In the genomic region with DNA sequence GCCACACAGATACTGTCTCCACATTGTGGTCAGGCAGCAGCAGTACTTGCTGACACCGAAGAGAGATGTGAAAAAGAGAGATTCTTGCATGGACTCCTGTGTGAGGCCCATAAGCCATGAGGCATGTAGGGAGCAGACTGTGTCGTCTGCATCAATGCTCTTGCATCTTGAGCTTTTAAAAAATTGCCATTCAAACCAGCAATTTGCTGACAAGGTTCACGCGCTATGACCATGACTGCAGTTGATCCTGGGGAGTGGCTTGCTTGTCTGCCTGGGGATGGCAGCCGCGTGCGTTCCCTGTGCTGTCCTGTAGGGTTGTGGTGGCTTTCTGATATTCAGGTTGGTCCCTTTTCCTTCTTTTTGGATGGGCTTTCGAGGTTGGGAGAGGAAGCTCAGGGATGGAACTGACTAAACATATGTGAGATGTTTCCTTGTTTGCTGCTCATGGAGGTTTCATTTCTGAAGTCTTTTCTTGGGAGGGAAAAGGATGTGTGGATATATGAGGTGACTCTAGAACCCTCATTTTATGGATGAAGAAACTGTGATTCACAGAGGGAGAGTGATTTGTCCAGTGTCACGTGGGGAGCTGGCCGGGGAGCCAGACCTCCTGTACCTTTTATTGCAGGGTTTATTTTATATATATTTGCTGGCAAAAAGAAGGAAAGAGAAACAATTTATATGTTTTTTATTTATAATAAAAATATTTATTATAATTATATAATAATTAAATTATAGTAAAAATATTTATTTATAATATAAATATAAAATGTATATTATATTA, we compare ENCODE assay signal across 12 cellular contexts. TPM values are rescaled to one million over a fixed set of nuclear protein-coding genes. Genes with fewer than 3 reads are reported as not detected.
DNase-seq lines count a peak whose midpoint lies in the region; ATAC-seq and TF ChIP-seq lines count a peak whose summit lies in the region.
"Had no signal": no experiment of that assay in that cellular context is flagged by ENCODE, and none has a peak within 500 bp of the region (broad histone marks: within the 10 kb centered on the region; RNA-seq: fewer than 3 reads in every experiment).

No MANE protein-coding gene starts in this region.

- no TSS peak for BruUV-seq in A673 (replicated peaks; lab: Mats Ljungman, UMichigan)

- H3K9me3 ChIP-seq in A673 (ENCODE audit: low read depth, low read length, poor library complexity, severe bottlenecking): no peaks in the 10 kb centered on the region
- H3K9me3 ChIP-seq in naive thymus-derived CD4-positive, alpha-beta T cell (ENCODE audit: control insufficient read depth in 2 of 3, low read length in 3 of 3): no peaks in the 10 kb centered on the region

- POLR2A ChIA-PET in A673 (lab: Charles Lee; ENCODE audit: low non-redundant PET): no interaction called here
- POLR2A ChIA-PET in activated CD4-positive, alpha-beta memory T cell treated with anti-CD3 and anti-CD28 coated beads for 36 hours (lab: Charles Lee): no interaction called here
- POLR2A ChIA-PET in naive thymus-derived CD4-positive, alpha-beta T cell (lab: Charles Lee): interaction anchor here (0.6 kb wide), 1 partner anchor 89 kb away, joined by 3 read pairs; no protein-coding TSS in a partner anchor

- no peak overlapping the region for H3K27ac Mint-ChIP-seq in activated CD4-positive, alpha-beta memory T cell treated with anti-CD3 and anti-CD28 coated beads for 36 hours
- H3K27ac Mint-ChIP-seq in immature natural killer cell: peak overlapping the region in 5 of 6 donors; percentile 0 to 31 (median 14)
- H3K27ac Mint-ChIP-seq in naive thymus-derived CD4-positive, alpha-beta T cell: peak overlapping the region in 1 of 9 donors; percentile 42

- no peaks in the 10 kb centered on the region for H3K9me3 Mint-ChIP-seq in activated CD4-positive, alpha-beta memory T cell treated with anti-CD3 and anti-CD28 coated beads for 36 hours
- H3K9me3 Mint-ChIP-seq in immature natural killer cell: no peaks in the 10 kb centered on the region
- peaks cover 0 to 4% (median 0%) of the 10 kb centered on the region in 11 donors for H3K9me3 Mint-ChIP-seq in naive thymus-derived CD4-positive, alpha-beta T cell

- TF ChIP-seq CTCF in A673 (conservative IDR thresholded peaks at IDR 0.05; ENCODE audit: low read depth, low read length) (no peak; the same call in 1 of the 2 replicates), GM12873 (IDR thresholded peaks at IDR 0.05; ENCODE audit: insufficient read depth, low read depth, low read length, missing control alignments) (peak; percentile 2)

- ATAC-seq in naive thymus-derived CD4-positive, alpha-beta T cell: no peak

- H3K27me3 Mint-ChIP-seq in activated CD4-positive, alpha-beta memory T cell treated with anti-CD3 and anti-CD28 coated beads for 36 hours: no peaks in the 10 kb centered on the region
- H3K27me3 Mint-ChIP-seq in immature natural killer cell (ENCODE audit: low read depth in 3 of 3): no peaks in the 10 kb centered on the region
- H3K27me3 Mint-ChIP-seq in naive thymus-derived CD4-positive, alpha-beta T cell: no peaks in the 10 kb centered on the region

- H3K36me3 Mint-ChIP-seq in activated CD4-positive, alpha-beta memory T cell treated with anti-CD3 and anti-CD28 coated beads for 36 hours: peaks cover 3% of the 10 kb centered on the region
- peaks cover under 1 to 16% (median 3%) of the 10 kb centered on the region in 3 donors for H3K36me3 Mint-ChIP-seq in immature natural killer cell
- H3K36me3 Mint-ChIP-seq in naive thymus-derived CD4-positive, alpha-beta T cell: peaks cover 8 to 26% (median 15%) of the 10 kb centered on the region in 5 donors

- DNase-seq in A673 (ENCODE audit: low spot score) (peak; percentile 28), immature natural killer cell (no peak), NCI-H146 treated with DMSO at 0.1 percent for 48 hours (lab: John Stamatoyannopoulos, UW; ENCODE audit: unreplicated experiment) (no peak), SIG-M5 (lab: John Stamatoyannopoulos, UW) (no peak)
- DNase-seq in activated CD4-positive, alpha-beta memory T cell treated with anti-CD3 and anti-CD28 coated beads for 36 hours: peak; percentile 46
- DNase-seq in naive thymus-derived CD4-positive, alpha-beta T cell: no peak
- no peak for DNase-seq in activated CD4-positive, CD25-positive, alpha-beta regulatory T cell (lab: John Stamatoyannopoulos, UW)
- DNase-seq: central memory CD4-positive, alpha-beta T cell; NCI-H510A; small intestine; stimulated activated CD8-positive, alpha-beta memory T cell treated with anti-CD3 and anti-CD28 coated beads, Interleukin-4, amount 100 ng/mL, for 48 hours had no signal

- H3K4me3 ChIP-seq in A673 (ENCODE audit: low read depth, low read length, poor library complexity, severe bottlenecking): no peak overlapping the region
- no peak overlapping the region for H3K4me3 ChIP-seq in naive thymus-derived CD4-positive, alpha-beta T cell (ENCODE audit: low read length)

- intact Hi-C loops in A673 (cut with micrococcal nuclease; ENCODE audit: unreplicated experiment): no loop called here
- intact Hi-C loops in activated CD4-positive, alpha-beta memory T cell treated with anti-CD3 and anti-CD28 coated beads for 36 hours (cut with micrococcal nuclease): loop anchor here (1.0 kb wide), 1 partner anchor 52 kb away; no protein-coding TSS in a partner anchor
- intact Hi-C loops in naive thymus-derived CD4-positive, alpha-beta T cell (cut with micrococcal nuclease): loop anchor here in 1 of 2 donors (5.0 kb wide), 1 partner anchor 45 kb away; no protein-coding TSS in a partner anchor

- H3K4me3 Mint-ChIP-seq in activated CD4-positive, alpha-beta memory T cell treated with anti-CD3 and anti-CD28 coated beads for 36 hours: no peak overlapping the region
- no peak overlapping the region for H3K4me3 Mint-ChIP-seq in immature natural killer cell
- no peak overlapping the region for H3K4me3 Mint-ChIP-seq in naive thymus-derived CD4-positive, alpha-beta T cell

- H3K27me3 ChIP-seq in A673 (replicated peaks; ENCODE audit: insufficient read depth, low read depth, low read length, poor library complexity): no peaks in the 10 kb centered on the region
- no peaks in the 10 kb centered on the region for H3K27me3 ChIP-seq in naive thymus-derived CD4-positive, alpha-beta T cell (ENCODE audit: control insufficient read depth in 2 of 2, insufficient read depth in 2 of 2, low read length in 2 of 2)

- peaks cover 8% of the 10 kb centered on the region for H3K4me1 Mint-ChIP-seq in activated CD4-positive, alpha-beta memory T cell treated with anti-CD3 and anti-CD28 coated beads for 36 hours (ENCODE audit: low read depth)
- H3K4me1 Mint-ChIP-seq in immature natural killer cell: peaks cover 43 to 61% of the 10 kb centered on the region in 2 donors
- peaks cover 14 to 28% (median 22%) of the 10 kb centered on the region in 7 donors for H3K4me1 Mint-ChIP-seq in naive thymus-derived CD4-positive, alpha-beta T cell

- CTCF ChIA-PET in A673 (lab: Charles Lee): no interaction called here
- CTCF ChIA-PET in activated CD4-positive, alpha-beta memory T cell treated with anti-CD3 and anti-CD28 coated beads for 36 hours (lab: Charles Lee): interaction anchor here (0.6 to 1.0 kb wide), 2 partner anchors 11 to 18 kb away, joined by 3 read pairs; no protein-coding TSS in a partner anchor
- CTCF ChIA-PET in naive thymus-derived CD4-positive, alpha-beta T cell (lab: Charles Lee): no interaction called here

- no peaks in the 10 kb centered on the region for H3K36me3 ChIP-seq in A673 (ENCODE audit: insufficient read depth, low read length, poor library complexity, severe bottlenecking)
- no peaks in the 10 kb centered on the region for H3K36me3 ChIP-seq in naive thymus-derived CD4-positive, alpha-beta T cell (ENCODE audit: control insufficient read depth in 2 of 3, insufficient read depth in 3 of 3, low read length in 3 of 3)

- H3K27ac ChIP-seq in A673 (ENCODE audit: low read depth, low read length, poor library complexity, severe bottlenecking): no peak overlapping the region
- no peak overlapping the region for H3K27ac ChIP-seq in naive thymus-derived CD4-positive, alpha-beta T cell (ENCODE audit: low read depth, low read length)

- H3K4me1 ChIP-seq in A673 (ENCODE audit: insufficient read depth, low read length, poor library complexity, severe bottlenecking): peaks cover under 1% of the 10 kb centered on the region
- H3K4me1 ChIP-seq in naive thymus-derived CD4-positive, alpha-beta T cell (ENCODE audit: control insufficient read depth in 2 of 2, insufficient read depth in 2 of 2, low read length in 2 of 2): no peaks in the 10 kb centered on the region

RNA-seq across cellular contexts. Expression of gene LPP, which starts 48.6 kb away (rescaled TPM):
- 39.7 and 40.6 TPM in 2 replicates for total RNA-seq in A673 (2021)
- 10 to 100 TPM; 41.0 to 43.6 TPM for total RNA-seq in activated CD4-positive, alpha-beta memory T cell treated with anti-CD3 and anti-CD28 coated beads for 36 hours
- 10 to 100 TPM in 2 of 3 donors, 1 to 10 TPM in 1; 6.5 to 33.5 (median 11.3) TPM for polyA plus RNA-seq in immature natural killer cell
- 10 to 100 TPM; 12.5 to 95.2 (median 52.3) TPM for total RNA-seq in naive thymus-derived CD4-positive, alpha-beta T cell
- polyA plus RNA-seq in naive thymus-derived CD4-positive, alpha-beta T cell: 10 to 100 TPM; 10.3 to 12.1 TPM

Comparison
In these comparisons a context has a peak if more than half of its experiments do, and no peak if none do; other contexts are left out.
1. DNase-seq: peak in A673 (single experiment) and activated CD4-positive, alpha-beta memory T cell treated with anti-CD3 and anti-CD28 coated beads for 36 hours (single experiment); none in immature natural killer cell (0 of 3), NCI-H146 treated with DMSO at 0.1 percent for 48 hours (single experiment), SIG-M5 (single experiment), naive thymus-derived CD4-positive, alpha-beta T cell (0 of 9) and activated CD4-positive, CD25-positive, alpha-beta regulatory T cell (0 of 4).